In the genomic region with DNA sequence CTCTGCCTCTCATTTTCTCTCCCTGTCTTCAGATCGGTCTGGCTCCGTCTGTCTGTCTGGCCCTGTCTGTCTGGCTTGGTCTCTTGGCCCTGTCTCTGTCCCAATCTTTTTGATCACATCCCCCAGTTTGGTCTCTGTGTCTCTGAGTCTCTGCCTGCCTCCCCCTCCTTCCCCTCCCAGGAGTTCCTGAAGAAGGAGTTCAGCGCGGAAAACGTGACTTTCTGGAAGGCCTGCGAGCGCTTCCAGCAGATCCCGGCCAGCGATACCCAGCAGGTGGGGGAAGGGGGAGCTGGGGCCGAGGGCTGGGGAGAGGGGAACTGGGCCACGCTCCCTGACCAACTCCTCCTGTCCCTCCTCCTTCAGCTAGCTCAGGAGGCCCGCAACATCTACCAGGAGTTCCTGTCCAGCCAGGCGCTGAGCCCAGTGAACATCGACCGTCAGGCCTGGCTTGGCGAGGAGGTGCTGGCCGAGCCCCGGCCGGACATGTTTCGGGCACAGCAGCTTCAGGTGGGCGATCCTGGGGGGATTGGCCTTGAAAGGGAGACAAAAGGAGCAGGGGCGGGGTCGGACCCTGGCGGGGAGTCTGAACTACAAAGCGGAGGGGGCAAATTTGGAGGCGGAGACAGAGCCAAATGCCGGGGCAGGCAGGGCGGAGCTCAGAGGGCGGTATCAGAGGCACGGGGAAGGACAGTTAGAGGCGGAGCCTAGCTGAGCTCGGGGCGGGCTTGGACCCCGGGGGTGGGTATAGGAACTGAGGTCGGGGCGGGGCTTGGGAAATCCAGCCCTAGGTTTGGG, we compare ENCODE assay signal across 1 cellular context.
TF ChIP-seq lines count a peak whose summit lies in the region.

No MANE protein-coding gene starts in this region.

TF ChIP-seq in K562, 482 proteins besides CTCF, POLR2A, EP300 and RAD21 (continued from another document):
- TF ChIP-seq RNF219 (CRISPR knock-in tag; IDR thresholded peaks at IDR 0.05) (no peak), HNRNPK (IDR thresholded peaks at IDR 0.05; ENCODE audit: low read depth, low read length, poor library complexity, severe bottlenecking) (no peak), TBL1XR1 (IDR thresholded peaks at IDR 0.05; ENCODE audit: low read length in 2 of 2) (no peak), NR4A1 (CRISPR knock-in tag; IDR thresholded peaks at IDR 0.05) (no peak), NR4A1 (tag; IDR thresholded peaks at IDR 0.05) (no peak), PTTG1 (tag; IDR thresholded peaks at IDR 0.05; ENCODE audit: low read depth) (no peak), HLTF (IDR thresholded peaks at IDR 0.05) (peak; percentile 33; the same call in 1 of the 2 replicates), ZNF589 (CRISPR knock-in tag; IDR thresholded peaks at IDR 0.05; ENCODE audit: low read depth) (peak; percentile 15; the same call in 1 of the 2 replicates), ZZZ3 (IDR thresholded peaks at IDR 0.05) (no peak), HMG20B (CRISPR knock-in tag; IDR thresholded peaks at IDR 0.05) (no peak), DDX20 (tag; IDR thresholded peaks at IDR 0.05; ENCODE audit: low read depth) (no peak), HDAC8 (tag; IDR thresholded peaks at IDR 0.05) (no peak), ZBTB7A (IDR thresholded peaks at IDR 0.05; ENCODE audit: borderline replicate concordance, control insufficient read depth, low read depth, low read length) (peak; percentile 31; the same call in 1 of the 2 replicates), ZNF41 (CRISPR knock-in tag; conservative IDR thresholded peaks at IDR 0.05) (no peak), FOXA1 (IDR thresholded peaks at IDR 0.05; ENCODE audit: borderline replicate concordance) (no peak), TAF7 (tag; IDR thresholded peaks at IDR 0.05) (peak; percentile 62; the same call in 1 of the 2 replicates), EWSR1 (IDR thresholded peaks at IDR 0.05; ENCODE audit: borderline replicate concordance, low read depth, partially characterized antibody) (no peak)
- TF ChIP-seq, protein P1, sequence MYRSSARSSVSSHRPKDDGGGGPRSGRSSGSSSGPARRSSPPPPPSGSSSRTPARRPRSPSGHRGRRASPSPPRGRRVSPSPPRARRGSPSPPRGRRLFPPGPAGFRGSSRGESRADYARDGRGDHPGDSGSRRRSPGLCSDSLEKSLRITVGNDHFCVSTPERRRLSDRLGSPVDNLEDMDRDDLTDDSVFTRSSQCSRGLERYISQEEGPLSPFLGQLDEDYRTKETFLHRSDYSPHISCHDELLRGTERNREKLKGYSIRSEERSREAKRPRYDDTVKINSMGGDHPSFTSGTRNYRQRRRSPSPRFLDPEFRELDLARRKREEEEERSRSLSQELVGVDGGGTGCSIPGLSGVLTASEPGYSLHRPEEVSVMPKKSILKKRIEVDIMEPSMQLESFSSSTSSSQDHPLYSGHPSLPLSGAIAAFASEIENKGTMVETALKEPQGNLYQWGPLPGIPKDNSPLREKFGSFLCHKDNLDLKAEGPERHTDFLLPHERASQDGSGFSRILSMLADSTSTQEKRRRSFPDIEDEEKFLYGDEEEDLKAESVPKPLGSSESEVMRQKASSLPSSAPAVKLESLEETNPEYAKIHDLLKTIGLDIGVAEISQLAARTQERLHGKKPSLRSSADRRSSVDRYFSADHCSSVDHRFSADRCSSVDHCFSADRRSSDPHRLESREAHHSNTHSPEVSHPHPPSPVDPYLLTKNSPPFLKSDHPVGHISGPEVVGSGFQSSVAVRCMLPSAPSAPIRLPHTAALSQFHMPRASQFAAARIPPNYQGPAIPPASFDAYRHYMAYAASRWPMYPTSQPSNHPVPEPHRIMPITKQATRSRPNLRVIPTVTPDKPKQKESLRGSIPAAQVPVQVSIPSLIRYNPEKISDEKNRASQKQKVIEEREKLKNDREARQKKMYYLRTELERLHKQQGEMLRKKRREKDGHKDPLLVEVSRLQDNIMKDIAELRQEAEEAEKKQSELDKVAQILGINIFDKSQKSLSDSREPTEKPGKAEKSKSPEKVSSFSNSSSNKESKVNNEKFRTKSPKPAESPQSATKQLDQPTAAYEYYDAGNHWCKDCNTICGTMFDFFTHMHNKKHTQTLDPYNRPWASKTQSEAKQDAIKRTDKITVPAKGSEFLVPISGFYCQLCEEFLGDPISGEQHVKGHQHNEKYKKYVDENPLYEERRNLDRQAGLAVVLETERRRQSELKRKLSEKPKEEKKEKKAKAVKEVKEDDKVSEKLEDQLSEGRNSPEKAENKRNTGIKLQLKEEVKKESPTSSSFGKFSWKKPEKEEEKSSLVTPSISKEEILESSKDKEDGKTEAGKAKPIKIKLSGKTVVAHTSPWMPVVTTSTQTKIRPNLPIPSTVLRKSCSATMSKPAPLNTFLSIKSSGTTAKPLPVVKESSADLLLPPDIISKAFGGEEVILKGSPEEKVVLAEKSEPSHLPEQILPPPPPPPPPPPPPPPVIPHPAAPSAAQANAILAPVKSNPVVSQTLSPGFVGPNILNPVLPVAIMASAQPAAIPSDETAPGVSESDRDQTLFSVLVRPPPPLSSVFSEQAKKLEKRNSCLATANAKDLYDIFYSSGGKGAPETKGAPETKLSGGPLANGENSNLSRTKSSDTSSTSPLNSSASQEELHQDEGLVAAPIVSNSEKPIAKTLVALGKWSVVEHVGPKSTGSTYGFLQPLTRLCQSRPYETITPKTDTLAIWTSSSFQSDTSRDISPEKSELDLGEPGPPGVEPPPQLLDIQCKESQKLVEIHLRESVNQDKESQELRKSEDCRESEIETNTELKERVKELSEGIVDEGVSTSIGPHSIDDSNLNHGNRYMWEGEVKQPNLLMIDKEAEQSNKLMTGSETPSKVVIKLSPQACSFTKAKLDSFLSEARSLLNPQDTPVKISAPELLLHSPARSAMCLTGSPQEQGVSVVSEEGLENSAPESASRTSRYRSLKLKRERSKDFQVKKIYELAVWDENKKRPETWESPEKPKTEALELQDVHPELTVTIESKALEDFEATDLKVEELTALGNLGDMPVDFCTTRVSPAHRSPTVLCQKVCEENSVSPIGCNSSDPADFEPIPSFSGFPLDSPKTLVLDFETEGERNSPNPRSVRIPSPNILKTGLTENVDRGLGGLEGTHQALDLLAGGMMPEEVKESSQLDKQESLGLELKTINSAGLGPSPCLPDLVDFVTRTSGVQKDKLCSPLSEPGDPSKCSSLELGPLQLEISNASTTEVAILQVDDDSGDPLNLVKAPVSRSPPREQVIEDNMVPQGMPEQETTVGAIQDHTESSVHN (IDR thresholded peaks at IDR 0.05; ENCODE audit: borderline replicate concordance in 1 of 2, low read depth in 1 of 2) = peak in 1 of 2 experiments; percentile 27; a peak in 1 of 4 replicates
- TF ChIP-seq, protein P2, sequence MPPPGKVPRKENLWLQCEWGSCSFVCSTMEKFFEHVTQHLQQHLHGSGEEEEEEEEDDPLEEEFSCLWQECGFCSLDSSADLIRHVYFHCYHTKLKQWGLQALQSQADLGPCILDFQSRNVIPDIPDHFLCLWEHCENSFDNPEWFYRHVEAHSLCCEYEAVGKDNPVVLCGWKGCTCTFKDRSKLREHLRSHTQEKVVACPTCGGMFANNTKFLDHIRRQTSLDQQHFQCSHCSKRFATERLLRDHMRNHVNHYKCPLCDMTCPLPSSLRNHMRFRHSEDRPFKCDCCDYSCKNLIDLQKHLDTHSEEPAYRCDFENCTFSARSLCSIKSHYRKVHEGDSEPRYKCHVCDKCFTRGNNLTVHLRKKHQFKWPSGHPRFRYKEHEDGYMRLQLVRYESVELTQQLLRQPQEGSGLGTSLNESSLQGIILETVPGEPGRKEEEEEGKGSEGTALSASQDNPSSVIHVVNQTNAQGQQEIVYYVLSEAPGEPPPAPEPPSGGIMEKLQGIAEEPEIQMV (tag; conservative IDR thresholded peaks at IDR 0.05; ENCODE audit: low read depth) = no peak
TF ChIP-seq in K562: peak in this region for 89.
